In genomic region chr2:70087703-70088507, GRCh38 we compare ENCODE assay signal across 8 cellular contexts. TPM values are rescaled to one million over a fixed set of nuclear protein-coding genes. Genes with fewer than 3 reads are reported as not detected.
DNase-seq lines count a peak whose midpoint lies in the region; ATAC-seq lines count a peak whose summit lies in the region.

No MANE protein-coding gene starts in this region.

- peak; percentile 48 for DNase-seq in SIG-M5 treated with dmso at 0.1 percent for 504 hours (lab: John Stamatoyannopoulos, UW; ENCODE audit: unreplicated experiment)
- no peak for DNase-seq in SIG-M5 (lab: John Stamatoyannopoulos, UW)
- DNase-seq in NT2/D1 (ENCODE audit: low read depth, low spot score), result no peak
- peak; percentile 56 for DNase-seq in activated naive CD4-positive, alpha-beta T cell treated with Interleukin-2 at 50 U/mL for 16 hours
- peak; percentile 71 for DNase-seq in globus pallidus (ENCODE audit: low spot score)
- DNase-seq in nucleus accumbens (lab: John Stamatoyannopoulos, UW), result peak in 40 of 56 donors; percentile 12 to 71 (median 47)
- peak; percentile 77 to 83 for DNase-seq in aorta

- H3K9me3 ChIP-seq in NT2/D1 (ENCODE audit: insufficient read depth, low read length) (no peaks in the 10 kb centered on the region), aorta (ENCODE audit: control insufficient read depth, low read length) (no peaks in the 10 kb centered on the region)

- H3K27me3 ChIP-seq in NT2/D1 (ENCODE audit: insufficient read depth, insufficient read length) (no peaks in the 10 kb centered on the region), aorta (ENCODE audit: control insufficient read depth in 1 of 2, insufficient read depth in 2 of 2, low read length in 1 of 2) (no peaks in the 10 kb centered on the region)

- peaks cover 33% of the 10 kb centered on the region for H3K36me3 ChIP-seq in NT2/D1 (ENCODE audit: insufficient read depth, insufficient read length, low read length)
- no peaks in the 10 kb centered on the region for H3K36me3 ChIP-seq in aorta (ENCODE audit: control insufficient read depth in 1 of 2, insufficient read depth in 2 of 2, low read length in 1 of 2)

- ATAC-seq in aorta (ENCODE audit: low FRiP score) (no peak), HG02840 (IDR thresholded peaks at IDR 0.05; ENCODE audit: low FRiP score, unreplicated experiment) (no peak)

- intact Hi-C loops in aorta (cut with DNase I), result loop anchor here (1.0 to 10.0 kb wide), 6 partner anchors 35 to 173 kb away; partner anchors contain the start of gene MXD1 (in 2 of the 2)

- H3K27ac ChIP-seq in aorta (ENCODE audit: low read depth in 1 of 2, low read length in 2 of 2), result peak overlapping the region; percentile 76 to 89

- H3K4me3 ChIP-seq in NT2/D1 (ENCODE audit: insufficient read length, low read depth) (peak overlapping the region; percentile 91), aorta (ENCODE audit: low read length in 2 of 2) (peak overlapping the region; percentile 75 to 96)

- peak overlapping the region; percentile 99 for H3K9ac ChIP-seq in NT2/D1 (ENCODE audit: insufficient read length, low read depth)

- peaks cover 2% of the 10 kb centered on the region for H3K4me1 ChIP-seq in NT2/D1 (ENCODE audit: insufficient read depth, insufficient read length)
- peaks cover 0 to 2% of the 10 kb centered on the region in 2 donors for H3K4me1 ChIP-seq in aorta (ENCODE audit: control insufficient read depth in 1 of 2, insufficient read depth in 2 of 2, low read length in 2 of 2)

- WGBS in aorta, 2 donors, result 0% methylated on average over 54 of the region's 54 CpGs

RNA-seq across cellular contexts. Expression of gene PCBP1, which starts 0.6 kb away (rescaled TPM):
- 100 to 1,000 TPM; 263 to 288 TPM for total RNA-seq in aorta
- 100 to 1,000 TPM; 249 to 259 TPM for polyA plus RNA-seq in aorta

Comparison
In these comparisons a context has a peak if more than half of its experiments do, and no peak if none do; other contexts are left out.
1. DNase-seq: peak in SIG-M5 treated with dmso at 0.1 percent for 504 hours (single experiment), activated naive CD4-positive, alpha-beta T cell treated with Interleukin-2 at 50 U/mL for 16 hours (single experiment), globus pallidus (single experiment), nucleus accumbens (40 of 56) and aorta (2 of 2); none in SIG-M5 (single experiment) and NT2/D1 (single experiment).